ENCODE assay signal across 10 cellular contexts in genomic region chr1:9792156-9793042, GRCh38. TPM values are rescaled to one million over a fixed set of nuclear protein-coding genes. Genes with fewer than 3 reads are reported as not detected.
A peak's percentile ranks its signal among the peaks of the same experiment; 100 is the strongest.
DNase-seq lines count a peak whose midpoint lies in the region; ATAC-seq and TF ChIP-seq lines count a peak whose summit lies in the region.
"Had no signal": no experiment of that assay in that cellular context is flagged by ENCODE, and none has a peak within 500 bp of the region (broad histone marks: within the 10 kb centered on the region; RNA-seq: fewer than 3 reads in every experiment).

No MANE protein-coding gene starts in this region.

- TF ChIP-seq CTCF in astrocyte of the cerebellum (IDR thresholded peaks at IDR 0.05; ENCODE audit: low read depth, low read length, missing control alignments) = peak; percentile 13

- H3K36me3 Mint-ChIP-seq in naive thymus-derived CD8-positive, alpha-beta T cell = peaks cover 0 to under 1% (median 0%) of the 10 kb centered on the region in 3 donors

- no peaks in the 10 kb centered on the region for H3K27me3 Mint-ChIP-seq in naive thymus-derived CD8-positive, alpha-beta T cell

- no peak for ATAC-seq in naive thymus-derived CD8-positive, alpha-beta T cell
- no peak for ATAC-seq in GM19351 (IDR thresholded peaks at IDR 0.05; ENCODE audit: unreplicated experiment)
- ATAC-seq in GM19467 (IDR thresholded peaks at IDR 0.05; ENCODE audit: unreplicated experiment) = no peak
- no peak for ATAC-seq in HG02852 (IDR thresholded peaks at IDR 0.05; ENCODE audit: unreplicated experiment)
- no peak for ATAC-seq in GM18907 (IDR thresholded peaks at IDR 0.05; ENCODE audit: unreplicated experiment)

- H3K4me3 Mint-ChIP-seq in naive thymus-derived CD8-positive, alpha-beta T cell = no peak overlapping the region

- no peaks in the 10 kb centered on the region for H3K9me3 Mint-ChIP-seq in naive thymus-derived CD8-positive, alpha-beta T cell

- peaks cover 26 to 67% (median 54%) of the 10 kb centered on the region in 4 donors for H3K4me1 Mint-ChIP-seq in naive thymus-derived CD8-positive, alpha-beta T cell

- in situ Hi-C loops in astrocyte of the cerebellum (cut with HindIII; ENCODE audit: low sequenced_read_pairs) = no loop called here

- POLR2A ChIA-PET in naive thymus-derived CD8-positive, alpha-beta T cell (lab: Charles Lee) = no interaction called here

- peak overlapping the region in 7 of 10 donors; percentile 35 to 76 (median 62) for H3K27ac Mint-ChIP-seq in naive thymus-derived CD8-positive, alpha-beta T cell

- DNase-seq in EL (peak; percentile 43), NCI-H1417 treated with DMSO at 0.1 percent for 48 hours (lab: John Stamatoyannopoulos, UW) (peak; percentile 80), astrocyte of the cerebellum (ENCODE audit: low read depth) (peak; percentile 20)
- DNase-seq in naive thymus-derived CD8-positive, alpha-beta T cell = no peak
- DNase-seq: KG1 had no signal

- no peak overlapping the region for H3K4me3 ChIP-seq in astrocyte of the cerebellum (ENCODE audit: low read depth, low read length)
- H3K4me3 ChIP-seq: smooth muscle cell had no signal

RNA-seq across cellular contexts. Expression of gene CLSTN1, which starts 31.4 kb away (rescaled TPM):
- 10 to 100 TPM; 62.9 to 63.1 TPM for total RNA-seq in naive thymus-derived CD8-positive, alpha-beta T cell
- polyA plus RNA-seq in naive thymus-derived CD8-positive, alpha-beta T cell = 10 to 100 TPM; 10.7 to 32.3 (median 12.9) TPM

Comparison
In these comparisons a context has a peak if more than half of its experiments do, and no peak if none do; other contexts are left out.
1. DNase-seq: peak in EL (single experiment), NCI-H1417 treated with DMSO at 0.1 percent for 48 hours (single experiment) and astrocyte of the cerebellum (single experiment); none in naive thymus-derived CD8-positive, alpha-beta T cell (0 of 10).